In genomic region chr7:16344927-16345326, GRCh38 we compare ENCODE assay signal across 21 cellular contexts.
DNase-seq lines count a peak whose midpoint lies in the region; ATAC-seq, FAIRE-seq and TF ChIP-seq lines count a peak whose summit lies in the region.
"Had no signal": no experiment of that assay in that cellular context is flagged by ENCODE, and none has a peak within 500 bp of the region (broad histone marks: within the 10 kb centered on the region; RNA-seq: fewer than 3 reads in every experiment).

No MANE protein-coding gene starts in this region.

- no peak overlapping the region for H3K4me3 ChIP-seq in K562
- H3K4me3 ChIP-seq: BLaER1 treated with 17β-estradiol and CSF1 and Interleukin-3, amounts not matched to agents 10 nM and 100 nM had no signal

- no peaks in the 10 kb centered on the region for H3K9me1 ChIP-seq in K562 (ENCODE audit: control insufficient read depth, insufficient read depth, low read length)

- peak overlapping the region; percentile 32 for H3K27ac Mint-ChIP-seq in Calu3 (ENCODE audit: unreplicated experiment)
- H3K27ac Mint-ChIP-seq: CD4-positive, alpha-beta memory T cell; H9; T-helper 17 cell had no signal

- intact Hi-C loops in Calu3 (cut with micrococcal nuclease; ENCODE audit: unreplicated experiment) (loop anchor here (5.0 kb wide), 1 partner anchor 43 kb away; no protein-coding TSS in a partner anchor), K562 (cut with micrococcal nuclease) (no loop called here)

- H4K20me1 ChIP-seq in K562 (replicated peaks; ENCODE audit: control insufficient read depth, insufficient read depth, low read length), result no peaks in the 10 kb centered on the region
- H4K20me1 ChIP-seq: BLaER1 treated with 17β-estradiol and CSF1 and Interleukin-3, amounts not matched to agents 10 nM and 100 nM had no signal

- no peak overlapping the region for H3K4me2 ChIP-seq in K562 (ENCODE audit: insufficient read depth, low read length)

- H3K79me2 ChIP-seq in K562 (ENCODE audit: control insufficient read depth, insufficient read depth, low read length), result peaks cover 29% of the 10 kb centered on the region

- POLR2A ChIA-PET in K562 (lab: Yijun Ruan, JAX), result no interaction called here

- TF ChIP-seq POLR2A in K562 (conservative IDR thresholded peaks at IDR 0.05), result no peak

- CTCF ChIA-PET in Calu3 (lab: Charles Lee), result interaction anchor here (0.5 to 2.0 kb wide), 3 partner anchors 26 to 249 kb away, joined by 3 to 18 read pairs (median 3); no protein-coding TSS in a partner anchor
- CTCF ChIA-PET in K562 (lab: Yijun Ruan, JAX; ENCODE audit: low intra/inter-chr PET ratio), result no interaction called here

- peaks cover 13% of the 10 kb centered on the region for H3K9me3 Mint-ChIP-seq in Calu3 (ENCODE audit: low read depth, unreplicated experiment)

- FAIRE-seq in K562 (lab: Jason Lieb, UNC), result peak; percentile 46

- no peaks in the 10 kb centered on the region; the same call in 2 of the 3 replicates for H3K36me3 ChIP-seq in K562 (ENCODE audit: control insufficient read depth, insufficient read depth, low read length)
- H3K36me3 ChIP-seq: BLaER1 treated with 17β-estradiol and CSF1 and Interleukin-3, amounts not matched to agents 10 nM and 100 nM had no signal

- no peaks in the 10 kb centered on the region for H3K27me3 Mint-ChIP-seq in Calu3 (ENCODE audit: unreplicated experiment)
- H3K27me3 Mint-ChIP-seq: CD4-positive, alpha-beta memory T cell; T-helper 17 cell had no signal

- WGBS in K562 (ENCODE audit: insufficient coverage, low coverage, missing lambda C conversion rate), result 50% methylated on average over 1 of the region's 1 CpG

- no peaks in the 10 kb centered on the region for H3K27me3 ChIP-seq in K562 (ENCODE audit: control insufficient read depth in 2 of 2, insufficient read depth in 2 of 2, low read length in 2 of 2)
- H3K27me3 ChIP-seq: BLaER1 treated with 17β-estradiol and CSF1 and Interleukin-3, amounts not matched to agents 10 nM and 100 nM had no signal

- no peak overlapping the region for H3K4me3 Mint-ChIP-seq in Calu3 (ENCODE audit: low read depth, unreplicated experiment)
- H3K4me3 Mint-ChIP-seq: CD4-positive, alpha-beta memory T cell; H9; T-helper 17 cell had no signal

- no peak overlapping the region for H3K27ac ChIP-seq in K562 (ENCODE audit: extremely low read depth, low read depth, low read length)
- H3K27ac ChIP-seq: BLaER1 treated with 17β-estradiol and CSF1 and Interleukin-3, amounts not matched to agents 10 nM and 100 nM; HL-60 had no signal

- H3K4me1 Mint-ChIP-seq in Calu3 (ENCODE audit: low read depth, unreplicated experiment), result peaks cover 59% of the 10 kb centered on the region
- H3K4me1 Mint-ChIP-seq: CD4-positive, alpha-beta memory T cell; H9; T-helper 17 cell had no signal

- TF ChIP-seq RAD21 in K562 (CRISPR knock-in tag; conservative IDR thresholded peaks at IDR 0.05 in 1 of 2, IDR thresholded peaks at IDR 0.05 in 1 of 2), result no peak

- BruUV-seq in Calu3 (replicated peaks; lab: Mats Ljungman, UMichigan) (no TSS peak), K562 (replicated peaks; lab: Mats Ljungman, UMichigan) (no TSS peak)

- TF ChIP-seq EP300 in K562 (IDR thresholded peaks at IDR 0.05; ENCODE audit: low read length), result no peak

- H3K36me3 Mint-ChIP-seq in Calu3 (ENCODE audit: insufficient read depth, unreplicated experiment), result peaks cover 13% of the 10 kb centered on the region

- in situ Hi-C loops in ACHN (cut with HindIII; ENCODE audit: low pct_ligation_motif_present, low pct_unique_long_range_greater_than_20kb, low sequenced_read_pairs) (no loop called here), K562 (cut with MboI) (no loop called here)

- peaks cover 0 to 36% of the 10 kb centered on the region in 2 experiments; a peak in 3 of 5 replicates for H3K4me1 ChIP-seq in K562 (replicated peaks in 1 of 2; ENCODE audit: control insufficient read depth in 2 of 2, insufficient read depth in 2 of 2, low read length in 2 of 2)

- H3K9ac ChIP-seq in K562 (ENCODE audit: insufficient read depth in 1 of 2, low read depth in 2 of 2, low read length in 2 of 2), result no peak overlapping the region
- H3K9ac ChIP-seq: BLaER1 treated with 17β-estradiol and CSF1 and Interleukin-3, amounts not matched to agents 10 nM and 100 nM; KMS-11 had no signal

- ATAC-seq in K562 (no peak), HG03135 (IDR thresholded peaks at IDR 0.05; ENCODE audit: unreplicated experiment) (no peak)
- ATAC-seq: T-helper 17 cell had no signal

- peak; percentile 52 for DNase-seq in ACHN
- DNase-seq in Calu3, result no peak
- peak; percentile 43 for DNase-seq in OCI-M1 (lab: John Stamatoyannopoulos, UW)
- DNase-seq in K562 (ENCODE audit: extremely low read depth in 1 of 4, low spot score in 3 of 4), result peak in 2 of 4 experiments; percentile 16 to 22
- no peak for DNase-seq in NCI-H1694 treated with DMSO at 0.1 percent for 48 hours (lab: John Stamatoyannopoulos, UW)
- DNase-seq in NOMO-1 (lab: John Stamatoyannopoulos, UW; ENCODE audit: unreplicated experiment in 2 of 2), result no peak
- DNase-seq: Caco-2; CD4-positive, alpha-beta memory T cell; DMS79; H9; NCI-H1694; NCI-H2081 treated with DMSO at 0.1 percent for 48 hours; NCI-H524; NCI-H774; NK-92 treated with Interleukin-12 subunit alpha and Interleukin-12 subunit beta, amount 100 ng/mL, for 24 hours; SHP77; T-helper 17 cell had no signal

- no peak overlapping the region for H2AFZ ChIP-seq in K562 (ENCODE audit: low read depth, low read length)

- H3K9me3 ChIP-seq in K562 (replicated peaks; ENCODE audit: control insufficient read depth, insufficient read depth, low read depth, low read length), result peaks cover 13% of the 10 kb centered on the region

- TF ChIP-seq CTCF in Calu3 (IDR thresholded peaks at IDR 0.05; ENCODE audit: unreplicated experiment), result no peak
- TF ChIP-seq CTCF in K562 (IDR thresholded peaks at IDR 0.05 in 2 of 3, conservative IDR thresholded peaks at IDR 0.05 in 1 of 3; ENCODE audit: insufficient read depth in 2 of 3, low read depth in 1 of 3, low read length in 3 of 3), result no peak

TF ChIP-seq in K562, 482 proteins besides CTCF, POLR2A, EP300 and RAD21 (continues in another document):
- TF ChIP-seq ZNF766 (CRISPR knock-in tag; conservative IDR thresholded peaks at IDR 0.05) (no peak), DPF2 (IDR thresholded peaks at IDR 0.05) (no peak), SMARCC2 (IDR thresholded peaks at IDR 0.05; ENCODE audit: low read depth) (no peak), IRF1 (CRISPR knock-in tag; IDR thresholded peaks at IDR 0.05; ENCODE audit: borderline replicate concordance) (no peak), TRIM24 (IDR thresholded peaks at IDR 0.05) (peak; percentile 79 to 90), NR2C2 (CRISPR knock-in tag; IDR thresholded peaks at IDR 0.05) (no peak), NR2C2 (tag; IDR thresholded peaks at IDR 0.05) (peak; percentile 53; the same call in 1 of the 2 replicates), TBP (optimal IDR thresholded peaks at IDR 0.05; ENCODE audit: low read depth, low read length) (no peak), CC2D1A (IDR thresholded peaks at IDR 0.05) (0 out of 2 replicates have a peak, but pooled peaks have one; percentile 24), ZNF184 (CRISPR knock-in tag; IDR thresholded peaks at IDR 0.05) (no peak), NFE2 (IDR thresholded peaks at IDR 0.05; ENCODE audit: low read depth) (no peak), CBX3 (IDR thresholded peaks at IDR 0.05; ENCODE audit: borderline replicate concordance in 1 of 2, low read length in 2 of 2) (peak in 1 of 2 experiments; percentile 99; a peak in 2 of 3 replicates), MYBL2 (IDR thresholded peaks at IDR 0.05; ENCODE audit: low read depth) (0 out of 2 replicates have a peak, but pooled peaks have one; percentile 19), MYBL2 (CRISPR knock-in tag; IDR thresholded peaks at IDR 0.05; ENCODE audit: borderline replicate concordance) (no peak)

Comparison
In these comparisons a context has a peak if more than half of its experiments do, and no peak if none do; other contexts are left out.
1. DNase-seq: peak in ACHN (single experiment) and OCI-M1 (single experiment); none in Calu3 (single experiment), NCI-H1694 treated with DMSO at 0.1 percent for 48 hours (single experiment) and NOMO-1 (0 of 2).